Comparison of ENCODE assay signal across 1 cellular context in the genomic region with DNA sequence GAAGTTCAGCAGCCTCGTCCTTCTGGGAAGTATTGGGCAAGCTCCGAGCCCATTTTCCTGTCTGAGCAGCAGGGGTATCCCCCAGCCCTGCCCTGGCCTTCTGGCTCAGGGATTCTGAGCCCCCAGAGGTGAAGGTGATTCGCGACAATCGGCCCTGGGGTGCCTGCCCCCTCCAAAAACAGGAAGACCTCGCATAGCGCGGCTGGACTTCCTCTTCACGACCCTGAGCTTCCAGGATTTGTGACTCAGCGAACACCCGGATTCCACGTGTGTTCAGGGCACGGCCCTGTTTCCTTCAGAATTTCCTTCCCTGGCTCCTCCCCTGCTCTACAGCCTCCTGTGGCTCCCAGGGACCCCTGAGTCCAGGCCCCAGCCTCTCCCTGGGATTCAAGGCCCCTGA.
TF ChIP-seq lines count a peak whose summit lies in the region.

A gene with protein sequence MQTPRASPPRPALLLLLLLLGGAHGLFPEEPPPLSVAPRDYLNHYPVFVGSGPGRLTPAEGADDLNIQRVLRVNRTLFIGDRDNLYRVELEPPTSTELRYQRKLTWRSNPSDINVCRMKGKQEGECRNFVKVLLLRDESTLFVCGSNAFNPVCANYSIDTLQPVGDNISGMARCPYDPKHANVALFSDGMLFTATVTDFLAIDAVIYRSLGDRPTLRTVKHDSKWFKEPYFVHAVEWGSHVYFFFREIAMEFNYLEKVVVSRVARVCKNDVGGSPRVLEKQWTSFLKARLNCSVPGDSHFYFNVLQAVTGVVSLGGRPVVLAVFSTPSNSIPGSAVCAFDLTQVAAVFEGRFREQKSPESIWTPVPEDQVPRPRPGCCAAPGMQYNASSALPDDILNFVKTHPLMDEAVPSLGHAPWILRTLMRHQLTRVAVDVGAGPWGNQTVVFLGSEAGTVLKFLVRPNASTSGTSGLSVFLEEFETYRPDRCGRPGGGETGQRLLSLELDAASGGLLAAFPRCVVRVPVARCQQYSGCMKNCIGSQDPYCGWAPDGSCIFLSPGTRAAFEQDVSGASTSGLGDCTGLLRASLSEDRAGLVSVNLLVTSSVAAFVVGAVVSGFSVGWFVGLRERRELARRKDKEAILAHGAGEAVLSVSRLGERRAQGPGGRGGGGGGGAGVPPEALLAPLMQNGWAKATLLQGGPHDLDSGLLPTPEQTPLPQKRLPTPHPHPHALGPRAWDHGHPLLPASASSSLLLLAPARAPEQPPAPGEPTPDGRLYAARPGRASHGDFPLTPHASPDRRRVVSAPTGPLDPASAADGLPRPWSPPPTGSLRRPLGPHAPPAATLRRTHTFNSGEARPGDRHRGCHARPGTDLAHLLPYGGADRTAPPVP (minus strand): TSS at position 116 of the 400 bp plus-strand sequence. CDS start 1,227 bp downstream, outside the sequence.

TF ChIP-seq in A549, 52 proteins besides CTCF, POLR2A, EP300 and RAD21:
- TF ChIP-seq, protein P1, sequence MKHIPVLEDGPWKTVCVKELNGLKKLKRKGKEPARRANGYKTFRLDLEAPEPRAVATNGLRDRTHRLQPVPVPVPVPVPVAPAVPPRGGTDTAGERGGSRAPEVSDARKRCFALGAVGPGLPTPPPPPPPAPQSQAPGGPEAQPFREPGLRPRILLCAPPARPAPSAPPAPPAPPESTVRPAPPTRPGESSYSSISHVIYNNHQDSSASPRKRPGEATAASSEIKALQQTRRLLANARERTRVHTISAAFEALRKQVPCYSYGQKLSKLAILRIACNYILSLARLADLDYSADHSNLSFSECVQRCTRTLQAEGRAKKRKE (CRISPR knock-in tag; IDR thresholded peaks at IDR 0.05; ENCODE audit: low read depth): no peak
- peak; percentile 50 for TF ChIP-seq ZFP36 (IDR thresholded peaks at IDR 0.05; ENCODE audit: borderline replicate concordance, partially characterized antibody)
